Comparison of ENCODE assay signal across 15 cellular contexts in the genomic region with DNA sequence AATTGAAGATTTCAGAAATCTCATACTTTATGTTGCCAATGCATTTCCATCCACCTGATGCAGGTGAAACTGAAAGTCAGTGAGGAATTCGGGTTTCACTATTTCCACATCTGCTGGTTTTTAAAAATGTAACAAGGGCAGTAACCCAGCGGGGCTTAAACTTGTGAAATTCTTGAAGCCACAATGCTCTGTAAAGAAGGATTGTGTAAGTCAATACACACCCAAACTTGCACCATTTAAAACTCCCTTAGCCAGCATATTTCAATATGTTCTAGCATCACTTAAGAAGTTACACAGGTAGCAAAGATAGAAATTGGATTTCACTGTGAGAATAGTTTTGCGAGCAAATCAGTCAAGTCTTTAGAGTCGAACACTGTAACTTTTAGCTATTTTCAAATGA.
"Had no signal": no experiment of that assay in that cellular context is flagged by ENCODE, and none has a peak within 500 bp of the region (broad histone marks: within the 10 kb centered on the region; RNA-seq: fewer than 3 reads in every experiment).

No MANE protein-coding gene starts in this region.

- H3K27ac ChIP-seq: psoas muscle, stomach, testis had no signal

- H3K36me3 ChIP-seq: stomach had no signal

- H3K27me3 ChIP-seq: stomach, testis had no signal

- DNase-seq: activated CD4-positive, alpha-beta T cell treated with anti-CD3 and anti-CD28 coated beads, Interleukin-2, amount 10 ng/mL, durations not matched to agents 7 days and 5 days; activated CD8-positive, alpha-beta memory T cell treated with anti-CD3 and anti-CD28 coated beads, Interleukin-2, amount 50 U/mL, for 48 hours; activated gamma-delta T cell; activated T-cell treated with anti-CD3 and anti-CD28 coated beads, Interleukin-2, amount 50 U/mL, for 72 hours; amygdala; effector CD8-positive, alpha-beta T cell; foreskin melanocyte; kidney glomerular epithelial cell; left ventricle myocardium superior; nephron progenitor cell; psoas muscle; stomach; testis had no signal

- ATAC-seq: activated naive CD4-positive, alpha-beta T cell treated with anti-CD3 and anti-CD28 coated beads, Interleukin-2, amount 50 U/mL, for 72 hours; activated T-cell treated with anti-CD3 and anti-CD28 coated beads, Interleukin-2, amount 50 U/mL, for 72 hours; left ventricle myocardium superior; psoas muscle; sciatic nerve had no signal

- H3K9me3 ChIP-seq: psoas muscle, stomach, testis had no signal

- H3K4me1 ChIP-seq: psoas muscle, stomach, testis had no signal

- H3K4me3 ChIP-seq: psoas muscle, stomach, testis had no signal
